26 cellular contexts compared by ENCODE assay signal in the genomic region with DNA sequence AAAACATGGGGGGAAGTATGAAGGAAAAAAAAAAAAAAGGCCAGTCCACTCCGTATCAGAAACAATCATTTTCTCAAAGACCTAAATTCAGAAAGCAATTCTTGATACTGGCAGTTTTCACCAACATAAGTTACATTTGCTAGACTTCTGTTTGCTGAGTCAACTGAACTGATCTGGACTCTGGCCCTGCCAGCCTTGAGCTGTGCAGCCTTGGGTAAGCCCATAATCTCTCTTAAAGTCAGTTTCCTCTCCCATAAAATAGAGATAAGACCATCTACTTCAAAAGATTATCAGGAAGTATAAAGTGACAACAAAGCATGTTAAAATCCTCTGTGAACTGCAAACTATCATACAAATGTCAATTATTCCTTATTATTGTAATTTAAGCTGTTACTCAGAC.
A peak's percentile ranks its signal among the peaks of the same experiment; 100 is the strongest.
DNase-seq lines count a peak whose midpoint lies in the region; ATAC-seq, FAIRE-seq and TF ChIP-seq lines count a peak whose summit lies in the region.
"Had no signal": no experiment of that assay in that cellular context is flagged by ENCODE, and none has a peak within 500 bp of the region (broad histone marks: within the 10 kb centered on the region; RNA-seq: fewer than 3 reads in every experiment).

No MANE protein-coding gene starts in this region.

- ATAC-seq in HG03571 (IDR thresholded peaks at IDR 0.05; ENCODE audit: unreplicated experiment): no peak
- ATAC-seq in HG03108 (IDR thresholded peaks at IDR 0.05; ENCODE audit: unreplicated experiment): no peak
- no peak for ATAC-seq in sciatic nerve
- ATAC-seq: activated CD4-positive, alpha-beta T cell treated with anti-CD3 and anti-CD28 coated beads for 36 hours; heart left ventricle; natural killer cell had no signal

- H3K36me3 ChIP-seq in prostate gland: no peaks in the 10 kb centered on the region
- H3K36me3 ChIP-seq: esophagus squamous epithelium, heart left ventricle, ovary, vagina had no signal

- WGBS in prostate gland: 67% methylated on average over 1 of the region's 1 CpG

- H3K27ac ChIP-seq in VCaP (peak overlapping the region; percentile 61), prostate gland (no peak overlapping the region)
- H3K27ac ChIP-seq: esophagus squamous epithelium, heart left ventricle, ovary, RWPE1, skin epidermis, vagina had no signal

- peaks cover 3% of the 10 kb centered on the region for H3K4me1 ChIP-seq in prostate gland (replicated peaks)
- H3K4me1 ChIP-seq: heart left ventricle had no signal

- H3K9me3 ChIP-seq in prostate gland: no peaks in the 10 kb centered on the region
- H3K9me3 ChIP-seq: esophagus squamous epithelium, heart left ventricle, ovary, vagina had no signal

- intact Hi-C loops in prostate gland (cut with DNase I) (no loop called here), sciatic nerve (cut with DNase I) (no loop called here)

- no peaks in the 10 kb centered on the region for H3K27me3 ChIP-seq in prostate gland (replicated peaks; ENCODE audit: insufficient read depth)
- H3K27me3 ChIP-seq: esophagus squamous epithelium, heart left ventricle, ovary, vagina had no signal

- no peak for DNase-seq in D721Med (ENCODE audit: insufficient read length, low spot score)
- peak; percentile 15 for DNase-seq in fibroblast of the aortic adventitia (ENCODE audit: low read depth)
- DNase-seq in prostate gland (ENCODE audit: low spot score): peak; percentile 10
- no peak for DNase-seq in sciatic nerve (ENCODE audit: low spot score)
- no peak for DNase-seq in GOT3 (lab: John Stamatoyannopoulos, UW)
- DNase-seq: activated CD4-positive, alpha-beta T cell treated with anti-CD3 and anti-CD28 coated beads for 36 hours; activated CD8-positive, alpha-beta memory T cell treated with anti-CD3 and anti-CD28 coated beads, Interleukin-2, amount 50 U/mL, for 48 hours; activated effector memory CD4-positive, alpha-beta T cell treated with Interleukin-2 at 50 U/mL for 16 hours; amniotic stem cell; DMS79; effector CD8-positive, alpha-beta T cell; esophagus squamous epithelium; heart left ventricle; KBM-7; natural killer cell; NCI-H1092; NCI-H2029 treated with DMSO at 0.1 percent for 48 hours; NCI-H446 treated with DMSO at 0.1 percent for 48 hours; ovary; stimulated activated CD4-positive, alpha-beta T cell treated with anti-CD3 and anti-CD28 coated beads, Interleukin-4, amount 100 ng/mL, for 4 hours had no signal

- H3K4me3 ChIP-seq in fibroblast of the aortic adventitia (ENCODE audit: low read depth, low read length) (no peak overlapping the region), prostate gland (no peak overlapping the region)
- H3K4me3 ChIP-seq: esophagus squamous epithelium, heart left ventricle, ovary, skin epidermis, vagina had no signal

- no peak for TF ChIP-seq POLR2A in prostate gland (IDR thresholded peaks at IDR 0.05)

- TF ChIP-seq CTCF in D721Med (IDR thresholded peaks at IDR 0.05; ENCODE audit: insufficient read depth, missing control alignments) (no peak), VCaP (conservative IDR thresholded peaks at IDR 0.05) (no peak), fibroblast of the aortic adventitia (IDR thresholded peaks at IDR 0.05; ENCODE audit: insufficient read depth, low read length) (no peak), prostate gland (IDR thresholded peaks at IDR 0.05) (no peak)

- peak; percentile 38 for FAIRE-seq in D721Med (lab: Jason Lieb, UNC)

Comparison
In these comparisons a context has a peak if more than half of its experiments do, and no peak if none do; other contexts are left out.
1. DNase-seq: peak in fibroblast of the aortic adventitia (single experiment) and prostate gland (single experiment); none in D721Med (single experiment), sciatic nerve (single experiment) and GOT3 (single experiment).